ENCODE assay signal across 9 cellular contexts in the genomic region with DNA sequence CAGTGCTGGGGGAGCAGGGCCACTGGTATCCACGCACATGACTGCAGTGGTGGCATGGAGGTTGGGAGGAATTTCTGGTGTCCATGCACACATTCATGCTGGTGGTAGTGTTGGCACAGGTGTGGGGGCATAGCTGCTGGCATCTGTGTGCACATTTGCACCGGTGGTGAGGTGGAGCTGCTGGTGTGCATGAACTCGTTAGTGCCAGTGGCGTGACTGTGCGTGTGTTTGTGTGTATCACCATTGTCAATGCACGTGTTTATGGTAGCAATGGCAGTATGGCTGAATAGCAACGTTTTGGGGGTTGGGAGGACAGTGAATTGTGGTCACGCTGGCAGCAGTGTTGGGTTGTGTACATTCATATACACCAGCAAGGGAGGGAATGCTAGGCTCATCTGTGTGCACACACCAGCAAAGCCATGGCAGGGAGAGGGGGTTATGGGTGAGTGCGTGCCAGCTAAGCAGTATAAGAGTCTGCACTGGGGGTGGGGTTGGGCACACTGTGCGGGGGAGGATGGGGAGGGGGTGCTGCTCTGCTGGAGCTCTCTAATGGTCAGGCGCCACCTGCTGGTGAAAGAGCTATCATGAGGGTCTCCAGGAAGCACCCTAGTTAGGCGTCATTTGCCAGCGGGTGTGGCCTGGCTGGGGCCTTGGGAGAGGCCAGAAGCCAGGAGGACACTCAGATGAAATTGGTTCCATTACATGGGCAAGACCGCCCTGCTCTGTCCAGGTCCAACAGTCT.
DNase-seq lines count a peak whose midpoint lies in the region; ATAC-seq, FAIRE-seq and TF ChIP-seq lines count a peak whose summit lies in the region.
"Had no signal": no experiment of that assay in that cellular context is flagged by ENCODE, and none has a peak within 500 bp of the region (broad histone marks: within the 10 kb centered on the region; RNA-seq: fewer than 3 reads in every experiment).

No MANE protein-coding gene starts in this region.

- H3K79me2 ChIP-seq in GM12878 (ENCODE audit: control insufficient read depth, insufficient read depth, low read length) (no peaks in the 10 kb centered on the region), mesendoderm (ENCODE audit: control insufficient read depth, insufficient read depth, low read length) (no peaks in the 10 kb centered on the region)

- no peak for TF ChIP-seq POLR2A in GM12878 (IDR thresholded peaks at IDR 0.05; ENCODE audit: low read depth, low read length)

- ATAC-seq in HG02759 (IDR thresholded peaks at IDR 0.05; ENCODE audit: unreplicated experiment) (peak; percentile 59), GM12878 (peak; percentile 56), HG03571 (IDR thresholded peaks at IDR 0.05; ENCODE audit: unreplicated experiment) (no peak)

- no peak overlapping the region for H3K23ac ChIP-seq in mesendoderm (ENCODE audit: low read length)

- POLR2A ChIA-PET in GM12878 (lab: Charles Lee) = no interaction called here

- H3K4ac ChIP-seq in mesendoderm (ENCODE audit: low read depth, low read length) = no peak overlapping the region

- no peak overlapping the region for H3K4me2 ChIP-seq in GM12878 (ENCODE audit: control insufficient read depth, insufficient read depth)
- H3K4me2 ChIP-seq in mesendoderm (ENCODE audit: low read length) = no peak overlapping the region

- H2AK5ac ChIP-seq in mesendoderm (ENCODE audit: low read length) = no peak overlapping the region

- H3K18ac ChIP-seq in mesendoderm (ENCODE audit: low read length) = no peak overlapping the region

- H3K9ac ChIP-seq in GM12878 (ENCODE audit: control insufficient read depth, insufficient read depth, low read length) (no peak overlapping the region), mesendoderm (ENCODE audit: low read length) (no peak overlapping the region)

- TF ChIP-seq CTCF in GM12878 (IDR thresholded peaks at IDR 0.05 in 2 of 3, conservative IDR thresholded peaks at IDR 0.05 in 1 of 3; ENCODE audit: control insufficient read depth in 2 of 3, extremely low read depth in 1 of 3, insufficient read depth in 1 of 3, low read depth in 3 of 3, low read length in 3 of 3) = peak in 2 of 3 experiments; percentile 14 to 32; a peak in 3 of 6 replicates

- no peaks in the 10 kb centered on the region for H3K79me1 ChIP-seq in mesendoderm (ENCODE audit: low read length)

- in situ Hi-C loops in GM12878 (cut with MboI) = no loop called here

- no peak for FAIRE-seq in GM12878 (lab: Jason Lieb, UNC)

- H2BK15ac ChIP-seq in mesendoderm (replicated peaks; ENCODE audit: low read depth) = no peak overlapping the region

- TF ChIP-seq RAD21 in GM12878 (IDR thresholded peaks at IDR 0.05; ENCODE audit: insufficient read depth, low read depth, low read length) = no peak

- RAD21 ChIA-PET in GM12878 (lab: Charles Lee; ENCODE audit: unreplicated experiment) = interaction anchor here (1.1 kb wide), 1 partner anchor 615 kb away, joined by 5 read pairs; no protein-coding TSS in a partner anchor

- no peak overlapping the region for H2BK5ac ChIP-seq in mesendoderm (ENCODE audit: low read length)

- peak; percentile 57 for DNase-seq in DMS 273 (lab: John Stamatoyannopoulos, UW; ENCODE audit: unreplicated experiment)
- no peak for DNase-seq in DMS 273 treated with DMSO at 0.1 percent for 48 hours (lab: John Stamatoyannopoulos, UW)
- DNase-seq in GM12878 (ENCODE audit: low read depth, low spot score) = no peak
- DNase-seq in mesendoderm = peak; percentile 62
- no peak for DNase-seq in superior temporal gyrus (ENCODE audit: extremely low spot score)
- DNase-seq in kidney glomerular epithelial cell (lab: John Stamatoyannopoulos, UW) = no peak
- DNase-seq: 8988T had no signal

- H4K5ac ChIP-seq in mesendoderm (ENCODE audit: low read length) = no peak overlapping the region

- H3K27me3 ChIP-seq in GM12878 (replicated peaks in 1 of 2; ENCODE audit: control insufficient read depth in 2 of 2, insufficient read depth in 2 of 2, low read length in 1 of 2) = no peaks in the 10 kb centered on the region
- no peaks in the 10 kb centered on the region for H3K27me3 ChIP-seq in mesendoderm (ENCODE audit: insufficient read depth, low read length, poor library complexity)

- H3K4me1 ChIP-seq in GM12878 (ENCODE audit: control insufficient read depth, insufficient read depth, low read length) (no peaks in the 10 kb centered on the region), mesendoderm (ENCODE audit: control insufficient read depth, low read depth, low read length) (no peaks in the 10 kb centered on the region)

- H3K27ac ChIP-seq in GM12878 (ENCODE audit: control insufficient read depth, insufficient read depth) (no peak overlapping the region), mesendoderm (ENCODE audit: low read depth, low read length) (no peak overlapping the region)

- H2AFZ ChIP-seq in GM12878 (ENCODE audit: control insufficient read depth, low read depth, low read length) = no peak overlapping the region

- SMC1A ChIA-PET in GM12878 (lab: Charles Lee; ENCODE audit: uncharacterized antibody, unreplicated experiment) = interaction anchor here (1.0 kb wide), 1 partner anchor 128 kb away, joined by 3 read pairs; no protein-coding TSS in a partner anchor

- no peak for TF ChIP-seq EP300 in GM12878 (IDR thresholded peaks at IDR 0.05; ENCODE audit: borderline replicate concordance in 1 of 2, control insufficient read depth in 1 of 2, low read depth in 2 of 2, low read length in 2 of 2)

- CTCF ChIA-PET in GM12878 (lab: Yijun Ruan, JAX) = interaction anchor here (0.6 to 1.7 kb wide), 8 partner anchors 9 to 619 kb away, joined by 3 to 8 read pairs (median 4); no protein-coding TSS in a partner anchor

- intact Hi-C loops in GM12878 (cut with micrococcal nuclease; ENCODE audit: unreplicated experiment) = loop anchor here (5.0 kb wide), 1 partner anchor 614 kb away; no protein-coding TSS in a partner anchor

- no peaks in the 10 kb centered on the region; the same call in 2 of the 3 replicates for H3K9me3 ChIP-seq in GM12878 (replicated peaks; ENCODE audit: control insufficient read depth, insufficient read depth, low read length)

- no peaks in the 10 kb centered on the region for H4K20me1 ChIP-seq in GM12878 (ENCODE audit: control insufficient read depth, insufficient read depth)

- 40% methylated on average over 14 of the region's 14 CpGs for WGBS in GM12878 (ENCODE audit: insufficient coverage, insufficient replicate concordance, low lambda C conversion rate, missing lambda C conversion rate)
- no CpG with 5 or more reads among the region's 14 CpGs for WGBS in mesendoderm (ENCODE audit: extremely low coverage, insufficient coverage, low lambda C conversion rate)

- no peaks in the 10 kb centered on the region for H3K36me3 ChIP-seq in GM12878 (ENCODE audit: control insufficient read depth in 2 of 2, insufficient read depth in 2 of 2, low read length in 1 of 2)
- no peaks in the 10 kb centered on the region for H3K36me3 ChIP-seq in mesendoderm (ENCODE audit: control insufficient read depth, insufficient read depth, low read length)

- BruUV-seq in GM12878 (replicated peaks; lab: Mats Ljungman, UMichigan) = no TSS peak

- H3K4me3 ChIP-seq in GM12878 (no peak overlapping the region), mesendoderm (ENCODE audit: low read length) (no peak overlapping the region)

- no peak overlapping the region for H3K56ac ChIP-seq in mesendoderm (ENCODE audit: low read length)

- no peak overlapping the region for H2BK120ac ChIP-seq in mesendoderm (ENCODE audit: low read depth, low read length)

- H4K8ac ChIP-seq in mesendoderm (ENCODE audit: low read depth, low read length) = no peak overlapping the region

TF ChIP-seq in GM12878, 131 proteins besides CTCF, POLR2A, EP300 and RAD21 (continues in another document):
- no peak for TF ChIP-seq USF1 (IDR thresholded peaks at IDR 0.05; ENCODE audit: borderline replicate concordance, extremely low read length, insufficient read depth, low read depth, low read length)
- TF ChIP-seq ZNF217 (IDR thresholded peaks at IDR 0.05) = no peak
- TF ChIP-seq EZH2 (IDR thresholded peaks at IDR 0.05; ENCODE audit: borderline replicate concordance, control insufficient read depth, low read depth, low read length) = no peak
- no peak for TF ChIP-seq HDGF (IDR thresholded peaks at IDR 0.05)
- no peak for TF ChIP-seq POU2F2 (IDR thresholded peaks at IDR 0.05; ENCODE audit: borderline replicate concordance, low read depth, low read length)
- TF ChIP-seq RELA (IDR thresholded peaks at IDR 0.05; ENCODE audit: borderline replicate concordance, partially characterized antibody) = no peak
- TF ChIP-seq, protein P1, sequence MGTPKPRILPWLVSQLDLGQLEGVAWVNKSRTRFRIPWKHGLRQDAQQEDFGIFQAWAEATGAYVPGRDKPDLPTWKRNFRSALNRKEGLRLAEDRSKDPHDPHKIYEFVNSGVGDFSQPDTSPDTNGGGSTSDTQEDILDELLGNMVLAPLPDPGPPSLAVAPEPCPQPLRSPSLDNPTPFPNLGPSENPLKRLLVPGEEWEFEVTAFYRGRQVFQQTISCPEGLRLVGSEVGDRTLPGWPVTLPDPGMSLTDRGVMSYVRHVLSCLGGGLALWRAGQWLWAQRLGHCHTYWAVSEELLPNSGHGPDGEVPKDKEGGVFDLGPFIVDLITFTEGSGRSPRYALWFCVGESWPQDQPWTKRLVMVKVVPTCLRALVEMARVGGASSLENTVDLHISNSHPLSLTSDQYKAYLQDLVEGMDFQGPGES (IDR thresholded peaks at IDR 0.05) = no peak
- TF ChIP-seq, protein P2, sequence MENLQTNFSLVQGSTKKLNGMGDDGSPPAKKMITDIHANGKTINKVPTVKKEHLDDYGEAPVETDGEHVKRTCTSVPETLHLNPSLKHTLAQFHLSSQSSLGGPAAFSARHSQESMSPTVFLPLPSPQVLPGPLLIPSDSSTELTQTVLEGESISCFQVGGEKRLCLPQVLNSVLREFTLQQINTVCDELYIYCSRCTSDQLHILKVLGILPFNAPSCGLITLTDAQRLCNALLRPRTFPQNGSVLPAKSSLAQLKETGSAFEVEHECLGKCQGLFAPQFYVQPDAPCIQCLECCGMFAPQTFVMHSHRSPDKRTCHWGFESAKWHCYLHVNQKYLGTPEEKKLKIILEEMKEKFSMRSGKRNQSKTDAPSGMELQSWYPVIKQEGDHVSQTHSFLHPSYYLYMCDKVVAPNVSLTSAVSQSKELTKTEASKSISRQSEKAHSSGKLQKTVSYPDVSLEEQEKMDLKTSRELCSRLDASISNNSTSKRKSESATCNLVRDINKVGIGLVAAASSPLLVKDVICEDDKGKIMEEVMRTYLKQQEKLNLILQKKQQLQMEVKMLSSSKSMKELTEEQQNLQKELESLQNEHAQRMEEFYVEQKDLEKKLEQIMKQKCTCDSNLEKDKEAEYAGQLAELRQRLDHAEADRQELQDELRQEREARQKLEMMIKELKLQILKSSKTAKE (IDR thresholded peaks at IDR 0.05; ENCODE audit: low read depth, poor library complexity, severe bottlenecking) = no peak
- TF ChIP-seq ESRRA (IDR thresholded peaks at IDR 0.05; ENCODE audit: low read length) = no peak

Comparison
In these comparisons a context has a peak if more than half of its experiments do, and no peak if none do; other contexts are left out.
1. DNase-seq: peak in DMS 273 (single experiment) and mesendoderm (single experiment); none in DMS 273 treated with DMSO at 0.1 percent for 48 hours (single experiment), GM12878 (single experiment), superior temporal gyrus (single experiment) and kidney glomerular epithelial cell (single experiment).